8 cellular contexts compared by ENCODE assay signal in genomic region chr19:2477141-2477710, GRCh38. TPM values are rescaled to one million over a fixed set of nuclear protein-coding genes. Genes with fewer than 3 reads are reported as not detected.
DNase-seq lines count a peak whose midpoint lies in the region; ATAC-seq and TF ChIP-seq lines count a peak whose summit lies in the region.

No MANE protein-coding gene starts in this region.

- no peaks in the 10 kb centered on the region for H3F3A ChIP-seq in OCI-LY1 (ENCODE audit: insufficient read depth, low read length)

- H3K4me3 Mint-ChIP-seq in CD8-positive, alpha-beta T cell: peak overlapping the region; percentile 99
- peak overlapping the region; percentile 100 for H3K4me3 Mint-ChIP-seq in stimulated activated memory B cell treated with anti-CD40 and anti-IgM and Interleukin-4, amounts not matched to agents 10 μg/mL and 1 μg/mL and 100 μg/mL, for 72 hours

- H3K4me1 Mint-ChIP-seq in CD8-positive, alpha-beta T cell (ENCODE audit: low read depth): peaks cover 24% of the 10 kb centered on the region
- peaks cover 33% of the 10 kb centered on the region for H3K4me1 Mint-ChIP-seq in stimulated activated memory B cell treated with anti-CD40 and anti-IgM and Interleukin-4, amounts not matched to agents 10 μg/mL and 1 μg/mL and 100 μg/mL, for 72 hours

- intact Hi-C loops in CD8-positive, alpha-beta T cell (cut with DNase I, micrococcal nuclease): loop anchor here (2.0 to 5.0 kb wide), 6 partner anchors 40 to 395 kb away; partner anchors contain the start of genes PLEKHJ1 (in 2 of the 2), SF3A2 (in 2 of the 2) and AP3D1 (in 1 of the 2)
- intact Hi-C loops in breast epithelium (cut with DNase I; ENCODE audit: low total_unique reads): loop anchor here (5.0 kb wide), 1 partner anchor 100 kb away; no protein-coding TSS in a partner anchor

- peaks cover 30% of the 10 kb centered on the region for H3K4me1 ChIP-seq in CD8-positive, alpha-beta T cell (ENCODE audit: insufficient read depth, low read length)
- peaks cover 43% of the 10 kb centered on the region for H3K4me1 ChIP-seq in OCI-LY1 (ENCODE audit: insufficient read depth, low read length, severe bottlenecking)
- peaks cover 0 to 11% of the 10 kb centered on the region in 2 donors for H3K4me1 ChIP-seq in breast epithelium

- no peaks in the 10 kb centered on the region for H3K27me3 ChIP-seq in CD8-positive, alpha-beta T cell (ENCODE audit: insufficient read depth, low read length)
- H3K27me3 ChIP-seq in OCI-LY1 (ENCODE audit: insufficient read depth, low read length) (no peaks in the 10 kb centered on the region; the same call in 1 of the 2 replicates), breast epithelium (no peaks in the 10 kb centered on the region)

- peak overlapping the region; percentile 100 for H3K4me3 ChIP-seq in CD8-positive, alpha-beta T cell (ENCODE audit: low read depth, low read length)
- H3K4me3 ChIP-seq in OCI-LY1 (ENCODE audit: low read depth, low read length, poor library complexity, severe bottlenecking): peak overlapping the region; percentile 74
- peak overlapping the region; percentile 71 to 91 (median 79) for H3K4me3 ChIP-seq in breast epithelium

- peak overlapping the region; percentile 85 for H3K27ac ChIP-seq in CD8-positive, alpha-beta T cell (ENCODE audit: low read depth, low read length)
- no peak overlapping the region for H3K27ac ChIP-seq in OCI-LY1 (ENCODE audit: low read depth, low read length, poor library complexity, severe bottlenecking)
- H3K27ac ChIP-seq in breast epithelium: peak overlapping the region; percentile 93 to 94

- DNase-seq in CD8-positive, alpha-beta T cell: peak in 2 of 7 experiments; percentile 36 to 45
- DNase-seq in breast epithelium (ENCODE audit: low spot score in 2 of 2) (peak in 1 of 2 donors; percentile 64), kidney tubule cell (ENCODE audit: low spot score) (peak; percentile 86), MV-4-11 (lab: John Stamatoyannopoulos, UW) (no peak)

- CTCF ChIA-PET in CD8-positive, alpha-beta T cell (lab: Charles Lee): interaction anchor here (0.6 to 22.0 kb wide), 15 partner anchors 11 to 204 kb away, joined by 3 to 380 read pairs (median 5); no protein-coding TSS in a partner anchor

- H3K9me3 ChIP-seq in CD8-positive, alpha-beta T cell (ENCODE audit: low read length): no peaks in the 10 kb centered on the region
- H3K9me3 ChIP-seq in OCI-LY1 (ENCODE audit: low read length) (peaks cover 3% of the 10 kb centered on the region; the same call in 1 of the 2 replicates), breast epithelium (peaks cover 0 to under 1% of the 10 kb centered on the region in 2 donors)

- peaks cover 27% of the 10 kb centered on the region for H3K36me3 Mint-ChIP-seq in CD8-positive, alpha-beta T cell
- peaks cover 27% of the 10 kb centered on the region for H3K36me3 Mint-ChIP-seq in stimulated activated memory B cell treated with anti-CD40 and anti-IgM and Interleukin-4, amounts not matched to agents 10 μg/mL and 1 μg/mL and 100 μg/mL, for 72 hours

- H3K27me3 Mint-ChIP-seq in CD8-positive, alpha-beta T cell (ENCODE audit: low read depth): no peaks in the 10 kb centered on the region
- H3K27me3 Mint-ChIP-seq in stimulated activated memory B cell treated with anti-CD40 and anti-IgM and Interleukin-4, amounts not matched to agents 10 μg/mL and 1 μg/mL and 100 μg/mL, for 72 hours: no peaks in the 10 kb centered on the region

- TF ChIP-seq CTCF in CD8-positive, alpha-beta T cell (IDR thresholded peaks at IDR 0.05): no peak
- TF ChIP-seq CTCF in OCI-LY1 (IDR thresholded peaks at IDR 0.05; ENCODE audit: low read length) (no peak), breast epithelium (IDR thresholded peaks at IDR 0.05) (no peak)

- H3K9me2 ChIP-seq in OCI-LY1 (ENCODE audit: low read depth, low read length): no peaks in the 10 kb centered on the region

- no peaks in the 10 kb centered on the region for H3K79me2 ChIP-seq in OCI-LY1 (ENCODE audit: insufficient read depth, low read length)

- H3K4me2 ChIP-seq in OCI-LY1 (ENCODE audit: low read length): peak overlapping the region; percentile 86

- POLR2A ChIA-PET in CD8-positive, alpha-beta T cell (lab: Charles Lee): interaction anchor here (0.6 to 6.6 kb wide), 34 partner anchors 11 to 1845 kb away, joined by 3 to 145 read pairs (median 8); partner anchors contain the start of genes AP3D1, LMNB2 and TIMM13

- H3K27ac Mint-ChIP-seq in CD8-positive, alpha-beta T cell: peak overlapping the region; percentile 87
- peak overlapping the region; percentile 82 for H3K27ac Mint-ChIP-seq in stimulated activated memory B cell treated with anti-CD40 and anti-IgM and Interleukin-4, amounts not matched to agents 10 μg/mL and 1 μg/mL and 100 μg/mL, for 72 hours

- no peaks in the 10 kb centered on the region for H3K36me3 ChIP-seq in CD8-positive, alpha-beta T cell (ENCODE audit: insufficient read depth, low read length)
- H3K36me3 ChIP-seq in OCI-LY1 (ENCODE audit: insufficient read depth, low read length): no peaks in the 10 kb centered on the region
- H3K36me3 ChIP-seq in breast epithelium: no peaks in the 10 kb centered on the region

- H3K9ac ChIP-seq in OCI-LY1 (ENCODE audit: low read length): peak overlapping the region; percentile 68; the same call in 1 of the 2 replicates

- H4K20me1 ChIP-seq in OCI-LY1 (ENCODE audit: insufficient read depth, low read length): no peaks in the 10 kb centered on the region

- no peak for ATAC-seq in CD8-positive, alpha-beta T cell
- ATAC-seq in stimulated activated memory B cell treated with anti-CD40 and anti-IgM and Interleukin-4, amounts not matched to agents 10 μg/mL and 1 μg/mL and 100 μg/mL, for 72 hours: no peak
- no peak for ATAC-seq in HG02678 (IDR thresholded peaks at IDR 0.05; ENCODE audit: unreplicated experiment)
- ATAC-seq in HG02588 (IDR thresholded peaks at IDR 0.05; ENCODE audit: unreplicated experiment): no peak

- no peak overlapping the region for H2AFZ ChIP-seq in OCI-LY1 (ENCODE audit: low read length)

- TF ChIP-seq POLR2A in breast epithelium (IDR thresholded peaks at IDR 0.05): no peak

- H3K9me3 Mint-ChIP-seq in CD8-positive, alpha-beta T cell: no peaks in the 10 kb centered on the region
- peaks cover under 1% of the 10 kb centered on the region for H3K9me3 Mint-ChIP-seq in stimulated activated memory B cell treated with anti-CD40 and anti-IgM and Interleukin-4, amounts not matched to agents 10 μg/mL and 1 μg/mL and 100 μg/mL, for 72 hours

RNA-seq across cellular contexts. Expression of gene GADD45B, which starts 1.3 kb away (rescaled TPM):
- 100 to 1,000 TPM; 441 to 446 TPM for total RNA-seq in CD8-positive, alpha-beta T cell
- total RNA-seq in breast epithelium: 100 to 1,000 TPM; 136 to 301 (median 172) TPM

RNA-seq across cellular contexts. Expression of gene LMNB2, which starts 20.5 kb away (rescaled TPM):
- 10 to 100 TPM; 13.5 to 15.9 TPM for total RNA-seq in CD8-positive, alpha-beta T cell
- 10 to 100 TPM; 13.1 to 25.2 (median 15.7) TPM for total RNA-seq in breast epithelium

RNA-seq across cellular contexts. Expression of gene TIMM13, which starts 49.8 kb away (rescaled TPM):
- total RNA-seq in CD8-positive, alpha-beta T cell: 10 to 100 TPM; 21.5 to 24.4 TPM
- 10 to 100 TPM; 27.7 to 34.4 (median 28.1) TPM for total RNA-seq in breast epithelium
